3 cellular contexts compared by ENCODE assay signal in genomic region chr15:54636147-54636546, GRCh38.
"Had no signal": no experiment of that assay in that cellular context is flagged by ENCODE, and none has a peak within 500 bp of the region (broad histone marks: within the 10 kb centered on the region; RNA-seq: fewer than 3 reads in every experiment).

No MANE protein-coding gene starts in this region.

- ATAC-seq: GM12878 had no signal

- DNase-seq: GDM1, GF-D8 had no signal

- H3K4me3 ChIP-seq: GM12878 had no signal
